In the genomic region with DNA sequence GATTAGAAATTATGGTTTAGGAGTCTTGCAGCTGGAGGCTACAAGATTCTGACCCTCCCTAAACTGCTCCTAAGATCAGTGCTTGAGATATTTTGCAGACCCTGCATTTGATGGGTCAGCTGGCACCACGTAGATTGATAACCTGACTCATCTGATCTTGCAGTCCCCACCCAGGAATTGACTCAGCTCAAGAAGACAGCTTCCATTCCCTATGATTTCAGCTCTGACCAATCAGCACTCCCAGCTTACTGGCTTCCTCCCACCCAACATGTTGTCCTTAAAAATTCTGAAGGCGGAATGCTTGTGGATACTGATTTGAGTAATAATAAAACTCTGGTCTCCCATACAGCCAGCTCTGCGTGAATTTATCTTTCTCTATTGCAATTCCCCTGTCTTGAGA, we compare ENCODE assay signal across 2 cellular contexts.
TF ChIP-seq lines count a peak whose summit lies in the region.

No MANE protein-coding gene starts in this region.

TF ChIP-seq in HCT116, 20 proteins besides CTCF, POLR2A, EP300 and RAD21:
- no peak for TF ChIP-seq CEBPB (IDR thresholded peaks at IDR 0.05; ENCODE audit: low read depth)
- TF ChIP-seq, protein P1, sequence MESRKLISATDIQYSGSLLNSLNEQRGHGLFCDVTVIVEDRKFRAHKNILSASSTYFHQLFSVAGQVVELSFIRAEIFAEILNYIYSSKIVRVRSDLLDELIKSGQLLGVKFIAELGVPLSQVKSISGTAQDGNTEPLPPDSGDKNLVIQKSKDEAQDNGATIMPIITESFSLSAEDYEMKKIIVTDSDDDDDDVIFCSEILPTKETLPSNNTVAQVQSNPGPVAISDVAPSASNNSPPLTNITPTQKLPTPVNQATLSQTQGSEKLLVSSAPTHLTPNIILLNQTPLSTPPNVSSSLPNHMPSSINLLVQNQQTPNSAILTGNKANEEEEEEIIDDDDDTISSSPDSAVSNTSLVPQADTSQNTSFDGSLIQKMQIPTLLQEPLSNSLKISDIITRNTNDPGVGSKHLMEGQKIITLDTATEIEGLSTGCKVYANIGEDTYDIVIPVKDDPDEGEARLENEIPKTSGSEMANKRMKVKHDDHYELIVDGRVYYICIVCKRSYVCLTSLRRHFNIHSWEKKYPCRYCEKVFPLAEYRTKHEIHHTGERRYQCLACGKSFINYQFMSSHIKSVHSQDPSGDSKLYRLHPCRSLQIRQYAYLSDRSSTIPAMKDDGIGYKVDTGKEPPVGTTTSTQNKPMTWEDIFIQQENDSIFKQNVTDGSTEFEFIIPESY (IDR thresholded peaks at IDR 0.05; ENCODE audit: extremely low read depth, insufficient replicate concordance, low read length), result no peak
- no peak for TF ChIP-seq SP1 (IDR thresholded peaks at IDR 0.05; ENCODE audit: low read depth)
- no peak for TF ChIP-seq ZNF274 (IDR thresholded peaks at IDR 0.05; ENCODE audit: low read depth, low read length)
- TF ChIP-seq JUND (IDR thresholded peaks at IDR 0.05), result no peak
- no peak for TF ChIP-seq ZFX (IDR thresholded peaks at IDR 0.05)
- TF ChIP-seq CBX3 (IDR thresholded peaks at IDR 0.05; ENCODE audit: low read depth), result no peak
- no peak; the same call in 1 of the 2 replicates for TF ChIP-seq FOSL1 (IDR thresholded peaks at IDR 0.05; ENCODE audit: low read depth)
- no peak for TF ChIP-seq TCF7L2 (IDR thresholded peaks at IDR 0.05; ENCODE audit: borderline replicate concordance, extremely low read depth, insufficient read depth, insufficient read length)
- TF ChIP-seq, protein P2, sequence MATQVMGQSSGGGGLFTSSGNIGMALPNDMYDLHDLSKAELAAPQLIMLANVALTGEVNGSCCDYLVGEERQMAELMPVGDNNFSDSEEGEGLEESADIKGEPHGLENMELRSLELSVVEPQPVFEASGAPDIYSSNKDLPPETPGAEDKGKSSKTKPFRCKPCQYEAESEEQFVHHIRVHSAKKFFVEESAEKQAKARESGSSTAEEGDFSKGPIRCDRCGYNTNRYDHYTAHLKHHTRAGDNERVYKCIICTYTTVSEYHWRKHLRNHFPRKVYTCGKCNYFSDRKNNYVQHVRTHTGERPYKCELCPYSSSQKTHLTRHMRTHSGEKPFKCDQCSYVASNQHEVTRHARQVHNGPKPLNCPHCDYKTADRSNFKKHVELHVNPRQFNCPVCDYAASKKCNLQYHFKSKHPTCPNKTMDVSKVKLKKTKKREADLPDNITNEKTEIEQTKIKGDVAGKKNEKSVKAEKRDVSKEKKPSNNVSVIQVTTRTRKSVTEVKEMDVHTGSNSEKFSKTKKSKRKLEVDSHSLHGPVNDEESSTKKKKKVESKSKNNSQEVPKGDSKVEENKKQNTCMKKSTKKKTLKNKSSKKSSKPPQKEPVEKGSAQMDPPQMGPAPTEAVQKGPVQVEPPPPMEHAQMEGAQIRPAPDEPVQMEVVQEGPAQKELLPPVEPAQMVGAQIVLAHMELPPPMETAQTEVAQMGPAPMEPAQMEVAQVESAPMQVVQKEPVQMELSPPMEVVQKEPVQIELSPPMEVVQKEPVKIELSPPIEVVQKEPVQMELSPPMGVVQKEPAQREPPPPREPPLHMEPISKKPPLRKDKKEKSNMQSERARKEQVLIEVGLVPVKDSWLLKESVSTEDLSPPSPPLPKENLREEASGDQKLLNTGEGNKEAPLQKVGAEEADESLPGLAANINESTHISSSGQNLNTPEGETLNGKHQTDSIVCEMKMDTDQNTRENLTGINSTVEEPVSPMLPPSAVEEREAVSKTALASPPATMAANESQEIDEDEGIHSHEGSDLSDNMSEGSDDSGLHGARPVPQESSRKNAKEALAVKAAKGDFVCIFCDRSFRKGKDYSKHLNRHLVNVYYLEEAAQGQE (IDR thresholded peaks at IDR 0.05; ENCODE audit: low read depth), result no peak
- TF ChIP-seq EZH2 (IDR thresholded peaks at IDR 0.05), result no peak

TF ChIP-seq in SK-N-SH treated with all-trans-retinoic acid at 6 μM for 48 hours, 23 proteins besides CTCF, POLR2A, EP300 and RAD21:
- TF ChIP-seq ZNF70 (CRISPR knock-in tag; IDR thresholded peaks at IDR 0.05) (no peak), BACH2 (CRISPR knock-in tag; IDR thresholded peaks at IDR 0.05; ENCODE audit: borderline replicate concordance) (no peak), ZNF565 (CRISPR knock-in tag; conservative IDR thresholded peaks at IDR 0.05; ENCODE audit: low read depth) (no peak), TCF4 (CRISPR knock-in tag; IDR thresholded peaks at IDR 0.05; ENCODE audit: borderline replicate concordance) (no peak), ZNF8 (CRISPR knock-in tag; IDR thresholded peaks at IDR 0.05) (no peak), CSDC2 (CRISPR knock-in tag; IDR thresholded peaks at IDR 0.05) (no peak), ESRRG (CRISPR knock-in tag; IDR thresholded peaks at IDR 0.05) (no peak), ARNTL (CRISPR knock-in tag; IDR thresholded peaks at IDR 0.05; ENCODE audit: borderline replicate concordance, low read depth) (no peak), OSR1 (CRISPR knock-in tag; IDR thresholded peaks at IDR 0.05) (no peak), TOX (CRISPR knock-in tag; IDR thresholded peaks at IDR 0.05; ENCODE audit: borderline replicate concordance) (no peak), ZFP3 (CRISPR knock-in tag; IDR thresholded peaks at IDR 0.05) (no peak), ISL1 (CRISPR knock-in tag; IDR thresholded peaks at IDR 0.05) (no peak), SNAI2 (CRISPR knock-in tag; IDR thresholded peaks at IDR 0.05) (no peak), PPARA (CRISPR knock-in tag; IDR thresholded peaks at IDR 0.05; ENCODE audit: borderline replicate concordance) (no peak), ZC3H10 (CRISPR knock-in tag; IDR thresholded peaks at IDR 0.05) (no peak)
- TF ChIP-seq, protein P3, sequence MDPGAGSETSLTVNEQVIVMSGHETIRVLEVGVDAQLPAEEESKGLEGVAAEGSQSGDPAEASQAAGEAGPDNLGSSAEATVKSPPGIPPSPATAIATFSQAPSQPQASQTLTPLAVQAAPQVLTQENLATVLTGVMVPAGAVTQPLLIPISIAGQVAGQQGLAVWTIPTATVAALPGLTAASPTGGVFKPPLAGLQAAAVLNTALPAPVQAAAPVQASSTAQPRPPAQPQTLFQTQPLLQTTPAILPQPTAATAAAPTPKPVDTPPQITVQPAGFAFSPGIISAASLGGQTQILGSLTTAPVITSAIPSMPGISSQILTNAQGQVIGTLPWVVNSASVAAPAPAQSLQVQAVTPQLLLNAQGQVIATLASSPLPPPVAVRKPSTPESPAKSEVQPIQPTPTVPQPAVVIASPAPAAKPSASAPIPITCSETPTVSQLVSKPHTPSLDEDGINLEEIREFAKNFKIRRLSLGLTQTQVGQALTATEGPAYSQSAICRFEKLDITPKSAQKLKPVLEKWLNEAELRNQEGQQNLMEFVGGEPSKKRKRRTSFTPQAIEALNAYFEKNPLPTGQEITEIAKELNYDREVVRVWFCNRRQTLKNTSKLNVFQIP (CRISPR knock-in tag; IDR thresholded peaks at IDR 0.05; ENCODE audit: borderline replicate concordance, low read depth), result no peak
- TF ChIP-seq, protein P4, sequence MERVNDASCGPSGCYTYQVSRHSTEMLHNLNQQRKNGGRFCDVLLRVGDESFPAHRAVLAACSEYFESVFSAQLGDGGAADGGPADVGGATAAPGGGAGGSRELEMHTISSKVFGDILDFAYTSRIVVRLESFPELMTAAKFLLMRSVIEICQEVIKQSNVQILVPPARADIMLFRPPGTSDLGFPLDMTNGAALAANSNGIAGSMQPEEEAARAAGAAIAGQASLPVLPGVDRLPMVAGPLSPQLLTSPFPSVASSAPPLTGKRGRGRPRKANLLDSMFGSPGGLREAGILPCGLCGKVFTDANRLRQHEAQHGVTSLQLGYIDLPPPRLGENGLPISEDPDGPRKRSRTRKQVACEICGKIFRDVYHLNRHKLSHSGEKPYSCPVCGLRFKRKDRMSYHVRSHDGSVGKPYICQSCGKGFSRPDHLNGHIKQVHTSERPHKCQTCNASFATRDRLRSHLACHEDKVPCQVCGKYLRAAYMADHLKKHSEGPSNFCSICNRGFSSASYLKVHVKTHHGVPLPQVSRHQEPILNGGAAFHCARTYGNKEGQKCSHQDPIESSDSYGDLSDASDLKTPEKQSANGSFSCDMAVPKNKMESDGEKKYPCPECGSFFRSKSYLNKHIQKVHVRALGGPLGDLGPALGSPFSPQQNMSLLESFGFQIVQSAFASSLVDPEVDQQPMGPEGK (CRISPR knock-in tag; IDR thresholded peaks at IDR 0.05; ENCODE audit: borderline replicate concordance), result no peak
- TF ChIP-seq, protein P5, sequence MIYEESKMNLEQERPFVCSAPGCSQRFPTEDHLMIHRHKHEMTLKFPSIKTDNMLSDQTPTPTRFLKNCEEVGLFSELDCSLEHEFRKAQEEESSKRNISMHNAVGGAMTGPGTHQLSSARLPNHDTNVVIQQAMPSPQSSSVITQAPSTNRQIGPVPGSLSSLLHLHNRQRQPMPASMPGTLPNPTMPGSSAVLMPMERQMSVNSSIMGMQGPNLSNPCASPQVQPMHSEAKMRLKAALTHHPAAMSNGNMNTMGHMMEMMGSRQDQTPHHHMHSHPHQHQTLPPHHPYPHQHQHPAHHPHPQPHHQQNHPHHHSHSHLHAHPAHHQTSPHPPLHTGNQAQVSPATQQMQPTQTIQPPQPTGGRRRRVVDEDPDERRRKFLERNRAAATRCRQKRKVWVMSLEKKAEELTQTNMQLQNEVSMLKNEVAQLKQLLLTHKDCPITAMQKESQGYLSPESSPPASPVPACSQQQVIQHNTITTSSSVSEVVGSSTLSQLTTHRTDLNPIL (CRISPR knock-in tag; IDR thresholded peaks at IDR 0.05; ENCODE audit: low read depth), result no peak
